ENCODE assay signal across 15 cellular contexts in the genomic region with DNA sequence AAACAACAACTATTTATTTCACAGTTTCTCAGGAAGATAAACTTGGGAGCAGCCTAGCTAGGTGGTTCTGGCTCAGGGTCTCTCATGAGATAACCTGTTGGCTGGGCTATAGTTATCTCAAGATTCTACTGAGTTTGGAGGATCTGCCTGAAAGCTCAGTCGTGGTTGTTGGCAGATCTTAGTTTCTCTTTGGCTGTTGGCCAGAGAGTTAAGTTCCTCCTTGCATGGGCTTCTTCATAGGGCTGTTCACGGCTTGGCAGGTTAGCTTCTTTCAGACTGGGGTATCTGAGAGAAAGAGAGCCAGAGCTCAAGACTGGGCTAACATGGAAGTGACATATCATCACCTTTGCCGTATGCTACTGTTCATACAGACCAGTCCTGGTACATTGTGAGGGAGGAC. TPM values are rescaled to one million over a fixed set of nuclear protein-coding genes. Genes with fewer than 3 reads are reported as not detected.
DNase-seq lines count a peak whose midpoint lies in the region; ATAC-seq, FAIRE-seq and TF ChIP-seq lines count a peak whose summit lies in the region.
"Had no signal": no experiment of that assay in that cellular context is flagged by ENCODE, and none has a peak within 500 bp of the region (broad histone marks: within the 10 kb centered on the region; RNA-seq: fewer than 3 reads in every experiment).

No MANE protein-coding gene starts in this region.

- DNase-seq in activated CD8-positive, alpha-beta T cell treated with anti-CD3 and anti-CD28 coated beads, Interleukin-2, amount 10 ng/mL, durations not matched to agents 7 days and 5 days: no peak
- no peak for DNase-seq in activated CD8-positive, alpha-beta T cell treated with anti-CD3 and anti-CD28 coated beads for 36 hours
- DNase-seq in RPMI8226 (peak; percentile 42), osteoblast (ENCODE audit: insufficient read length, low spot score, missing footprints) (no peak), D721Med (ENCODE audit: insufficient read length, low spot score) (no peak), HT-29 (ENCODE audit: low spot score) (no peak), foreskin keratinocyte (no peak)
- DNase-seq: ACHN; activated CD4-positive, alpha-beta T cell treated with anti-CD3 and anti-CD28 coated beads for 4 hours; NCI-H187 treated with DMSO at 0.1 percent for 48 hours; spleen had no signal

- ATAC-seq in activated CD8-positive, alpha-beta T cell treated with anti-CD3 and anti-CD28 coated beads, Interleukin-2, amount 10 ng/mL, durations not matched to agents 7 days and 5 days: no peak
- ATAC-seq in activated CD8-positive, alpha-beta T cell treated with anti-CD3 and anti-CD28 coated beads for 36 hours: no peak
- peak; percentile 81 for ATAC-seq in HG02642 (IDR thresholded peaks at IDR 0.05; ENCODE audit: poor library complexity, unreplicated experiment)
- no peak for ATAC-seq in foreskin keratinocyte

- H3K4me1 Mint-ChIP-seq in activated CD8-positive, alpha-beta T cell treated with anti-CD3 and anti-CD28 coated beads, Interleukin-2, amount 10 ng/mL, durations not matched to agents 7 days and 5 days (ENCODE audit: low read depth): no peaks in the 10 kb centered on the region
- H3K4me1 Mint-ChIP-seq in activated CD8-positive, alpha-beta T cell treated with anti-CD3 and anti-CD28 coated beads for 36 hours (ENCODE audit: low read depth): peaks cover 22% of the 10 kb centered on the region

- peaks cover 40% of the 10 kb centered on the region for H4K20me1 ChIP-seq in osteoblast (ENCODE audit: insufficient read depth, low read length)

- no peak overlapping the region for H3K4me2 ChIP-seq in osteoblast (ENCODE audit: insufficient read depth, low read length)

- intact Hi-C loops in activated CD8-positive, alpha-beta T cell treated with anti-CD3 and anti-CD28 coated beads for 36 hours (cut with micrococcal nuclease): no loop called here

- H3K27me3 Mint-ChIP-seq in activated CD8-positive, alpha-beta T cell treated with anti-CD3 and anti-CD28 coated beads, Interleukin-2, amount 10 ng/mL, durations not matched to agents 7 days and 5 days (ENCODE audit: low read depth): no peaks in the 10 kb centered on the region
- no peaks in the 10 kb centered on the region for H3K27me3 Mint-ChIP-seq in activated CD8-positive, alpha-beta T cell treated with anti-CD3 and anti-CD28 coated beads for 36 hours
- H3K27me3 Mint-ChIP-seq: activated naive CD4-positive, alpha-beta T cell treated with anti-CD3 and anti-CD28 coated beads, Interleukin-2, amount 50 U/mL, for 24 hours had no signal

- H3K27ac Mint-ChIP-seq in activated CD8-positive, alpha-beta T cell treated with anti-CD3 and anti-CD28 coated beads, Interleukin-2, amount 10 ng/mL, durations not matched to agents 7 days and 5 days: peak overlapping the region; percentile 52
- H3K27ac Mint-ChIP-seq in activated CD8-positive, alpha-beta T cell treated with anti-CD3 and anti-CD28 coated beads for 36 hours: no peak overlapping the region
- H3K27ac Mint-ChIP-seq: activated naive CD4-positive, alpha-beta T cell treated with anti-CD3 and anti-CD28 coated beads, Interleukin-2, amount 50 U/mL, for 24 hours had no signal

- H3K79me2 ChIP-seq in osteoblast (ENCODE audit: insufficient read depth, low read length): peaks cover 95% of the 10 kb centered on the region

- H2AFZ ChIP-seq in osteoblast (ENCODE audit: low read length): no peak overlapping the region

- H3K27me3 ChIP-seq in osteoblast (ENCODE audit: insufficient read depth, low read length): no peaks in the 10 kb centered on the region
- H3K27me3 ChIP-seq in foreskin keratinocyte: no peaks in the 10 kb centered on the region
- H3K27me3 ChIP-seq: spleen had no signal

- POLR2A ChIA-PET in activated CD8-positive, alpha-beta T cell treated with anti-CD3 and anti-CD28 coated beads, Interleukin-2, amount 10 ng/mL, durations not matched to agents 7 days and 5 days (lab: Charles Lee): interaction anchor here (1.1 kb wide), 1 partner anchor 11 kb away, joined by 3 read pairs; no protein-coding TSS in a partner anchor
- POLR2A ChIA-PET in activated CD8-positive, alpha-beta T cell treated with anti-CD3 and anti-CD28 coated beads for 36 hours (lab: Charles Lee): interaction anchor here (1.0 kb wide), 1 partner anchor 57 kb away, joined by 3 read pairs; no protein-coding TSS in a partner anchor

- TF ChIP-seq CTCF in activated CD8-positive, alpha-beta T cell treated with anti-CD3 and anti-CD28 coated beads for 36 hours (IDR thresholded peaks at IDR 0.05): no peak
- TF ChIP-seq CTCF in osteoblast (IDR thresholded peaks at IDR 0.05; ENCODE audit: extremely low read depth, low read depth, low read length) (no peak), D721Med (IDR thresholded peaks at IDR 0.05; ENCODE audit: insufficient read depth, missing control alignments) (no peak), foreskin keratinocyte (conservative IDR thresholded peaks at IDR 0.05) (no peak)

- FAIRE-seq in D721Med (lab: Jason Lieb, UNC): no peak
- FAIRE-seq: G401.6 had no signal

- no peak overlapping the region for H3K4me3 Mint-ChIP-seq in activated CD8-positive, alpha-beta T cell treated with anti-CD3 and anti-CD28 coated beads, Interleukin-2, amount 10 ng/mL, durations not matched to agents 7 days and 5 days
- no peak overlapping the region for H3K4me3 Mint-ChIP-seq in activated CD8-positive, alpha-beta T cell treated with anti-CD3 and anti-CD28 coated beads for 36 hours
- H3K4me3 Mint-ChIP-seq: activated naive CD4-positive, alpha-beta T cell treated with anti-CD3 and anti-CD28 coated beads, Interleukin-2, amount 50 U/mL, for 24 hours had no signal

- H3K4me3 ChIP-seq in osteoblast (ENCODE audit: insufficient read depth, low read length): no peak overlapping the region
- H3K4me3 ChIP-seq: spleen had no signal

- H3K36me3 Mint-ChIP-seq in activated CD8-positive, alpha-beta T cell treated with anti-CD3 and anti-CD28 coated beads, Interleukin-2, amount 10 ng/mL, durations not matched to agents 7 days and 5 days (ENCODE audit: low read depth): peaks cover 38% of the 10 kb centered on the region
- peaks cover 32% of the 10 kb centered on the region for H3K36me3 Mint-ChIP-seq in activated CD8-positive, alpha-beta T cell treated with anti-CD3 and anti-CD28 coated beads for 36 hours (ENCODE audit: low read depth)

- peaks cover 24% of the 10 kb centered on the region for H3K36me3 ChIP-seq in osteoblast (ENCODE audit: insufficient read depth, low read length)

- H3K9me3 Mint-ChIP-seq in activated CD8-positive, alpha-beta T cell treated with anti-CD3 and anti-CD28 coated beads, Interleukin-2, amount 10 ng/mL, durations not matched to agents 7 days and 5 days (ENCODE audit: insufficient read depth): no peaks in the 10 kb centered on the region
- H3K9me3 Mint-ChIP-seq in activated CD8-positive, alpha-beta T cell treated with anti-CD3 and anti-CD28 coated beads for 36 hours: no peaks in the 10 kb centered on the region
- H3K9me3 Mint-ChIP-seq: activated naive CD4-positive, alpha-beta T cell treated with anti-CD3 and anti-CD28 coated beads, Interleukin-2, amount 50 U/mL, for 24 hours had no signal

- no peaks in the 10 kb centered on the region for H3K4me1 ChIP-seq in osteoblast (ENCODE audit: insufficient read depth, low read length)
- H3K4me1 ChIP-seq in foreskin keratinocyte: no peaks in the 10 kb centered on the region

- CTCF ChIA-PET in activated CD8-positive, alpha-beta T cell treated with anti-CD3 and anti-CD28 coated beads, Interleukin-2, amount 10 ng/mL, durations not matched to agents 7 days and 5 days (lab: Charles Lee): interaction anchor here (1.2 to 1.6 kb wide), 2 partner anchors 21 to 29 kb away, joined by 3 to 4 read pairs; no protein-coding TSS in a partner anchor
- CTCF ChIA-PET in activated CD8-positive, alpha-beta T cell treated with anti-CD3 and anti-CD28 coated beads for 36 hours (lab: Charles Lee): interaction anchor here (0.8 to 2.2 kb wide), 2 partner anchors 23 to 29 kb away, joined by 3 to 13 read pairs; a partner anchor contains a TSS

- no peaks in the 10 kb centered on the region for H3K9me3 ChIP-seq in osteoblast (ENCODE audit: low read depth, low read length)
- H3K9me3 ChIP-seq: spleen had no signal

- H3K27ac ChIP-seq in osteoblast (ENCODE audit: low read depth, low read length): peak overlapping the region; percentile 17
- no peak overlapping the region for H3K27ac ChIP-seq in foreskin keratinocyte
- H3K27ac ChIP-seq: HL-60, spleen had no signal

RNA-seq across cellular contexts. Expression of a gene that starts 28.7 kb away (rescaled TPM):
- total RNA-seq in activated CD8-positive, alpha-beta T cell treated with anti-CD3 and anti-CD28 coated beads, Interleukin-2, amount 10 ng/mL, durations not matched to agents 7 days and 5 days: 10 to 100 TPM; 22.8 to 22.9 TPM
- total RNA-seq in activated CD8-positive, alpha-beta T cell treated with anti-CD3 and anti-CD28 coated beads for 36 hours: 10 to 100 TPM; 25.8 to 26.0 TPM
- total RNA-seq in osteoblast (18.1 and 22.7 TPM in 2 replicates), foreskin keratinocyte (31.4 and 31.8 TPM in 2 replicates)
- total RNA-seq in HT-29 (2014; rRNA removed; shearing (Covaris generic)): 8.9 and 10.1 TPM in 2 replicates
- 6.0 and 7.7 TPM in 2 replicates for polyA plus RNA-seq in foreskin keratinocyte
